In genomic region chr15:65426216-65426853, GRCh38 we compare ENCODE assay signal across 22 cellular contexts. TPM values are rescaled to one million over a fixed set of nuclear protein-coding genes. Genes with fewer than 3 reads are reported as not detected.
DNase-seq lines count a peak whose midpoint lies in the region; ATAC-seq and TF ChIP-seq lines count a peak whose summit lies in the region.
"Had no signal": no experiment of that assay in that cellular context is flagged by ENCODE, and none has a peak within 500 bp of the region (broad histone marks: within the 10 kb centered on the region; RNA-seq: fewer than 3 reads in every experiment).

No MANE protein-coding gene starts in this region.

- H3K27ac ChIP-seq in coronary artery, result no peak overlapping the region
- no peak overlapping the region for H3K27ac ChIP-seq in CD4-positive, alpha-beta T cell (ENCODE audit: low read depth, low read length)
- H3K27ac ChIP-seq: Peyer's patch had no signal

- no peaks in the 10 kb centered on the region for H3K36me3 Mint-ChIP-seq in activated CD8-positive, alpha-beta memory T cell treated with anti-CD3 and anti-CD28 coated beads, Interleukin-2, amount 10 ng/mL, durations not matched to agents 7 days and 5 days
- H3K36me3 Mint-ChIP-seq in nephron progenitor cell (ENCODE audit: low read depth) (no peaks in the 10 kb centered on the region), type B pancreatic cell (no peaks in the 10 kb centered on the region)
- H3K36me3 Mint-ChIP-seq in CD4-positive, alpha-beta T cell (ENCODE audit: low read depth), result no peaks in the 10 kb centered on the region

- no peak overlapping the region for H3K27ac Mint-ChIP-seq in activated CD8-positive, alpha-beta memory T cell treated with anti-CD3 and anti-CD28 coated beads, Interleukin-2, amount 10 ng/mL, durations not matched to agents 7 days and 5 days
- H3K27ac Mint-ChIP-seq in nephron progenitor cell (peak overlapping the region; percentile 22), type B pancreatic cell (peak overlapping the region; percentile 38)
- H3K27ac Mint-ChIP-seq in CD4-positive, alpha-beta T cell, result no peak overlapping the region
- H3K27ac Mint-ChIP-seq: B cell, CD14-positive monocyte, IgD-negative memory B cell had no signal

- H3K4me3 ChIP-seq in coronary artery, result no peak overlapping the region
- H3K4me3 ChIP-seq: Peyer's patch had no signal

- TF ChIP-seq CTCF in coronary artery (IDR thresholded peaks at IDR 0.05) (no peak), nephron progenitor cell (IDR thresholded peaks at IDR 0.05) (no peak), type B pancreatic cell (conservative IDR thresholded peaks at IDR 0.05) (no peak)
- TF ChIP-seq CTCF in CD4-positive, alpha-beta T cell (IDR thresholded peaks at IDR 0.05), result no peak

- peaks cover 13% of the 10 kb centered on the region for H3K4me1 Mint-ChIP-seq in activated CD8-positive, alpha-beta memory T cell treated with anti-CD3 and anti-CD28 coated beads, Interleukin-2, amount 10 ng/mL, durations not matched to agents 7 days and 5 days
- H3K4me1 Mint-ChIP-seq in nephron progenitor cell (peaks cover 48% of the 10 kb centered on the region), type B pancreatic cell (ENCODE audit: unreplicated experiment) (peaks cover 19% of the 10 kb centered on the region)
- H3K4me1 Mint-ChIP-seq in CD4-positive, alpha-beta T cell (ENCODE audit: low read depth), result peaks cover 16% of the 10 kb centered on the region

- CTCF ChIA-PET in activated CD8-positive, alpha-beta memory T cell treated with anti-CD3 and anti-CD28 coated beads, Interleukin-2, amount 10 ng/mL, durations not matched to agents 7 days and 5 days (lab: Charles Lee), result no interaction called here
- CTCF ChIA-PET in CD4-positive, alpha-beta T cell (lab: Charles Lee), result no interaction called here

- intact Hi-C loops in CD4-positive, alpha-beta T cell (cut with DNase I, micrococcal nuclease), result no loop called here

- peaks cover 38% of the 10 kb centered on the region for H3K27me3 Mint-ChIP-seq in activated CD8-positive, alpha-beta memory T cell treated with anti-CD3 and anti-CD28 coated beads, Interleukin-2, amount 10 ng/mL, durations not matched to agents 7 days and 5 days
- H3K27me3 Mint-ChIP-seq in nephron progenitor cell (ENCODE audit: low read depth, poor library complexity), result peaks cover 15% of the 10 kb centered on the region
- H3K27me3 Mint-ChIP-seq in type B pancreatic cell, result peaks cover 29% of the 10 kb centered on the region
- peaks cover 45% of the 10 kb centered on the region for H3K27me3 Mint-ChIP-seq in CD4-positive, alpha-beta T cell

- POLR2A ChIA-PET in CD4-positive, alpha-beta T cell (lab: Charles Lee), result no interaction called here

- no peak for ATAC-seq in activated CD8-positive, alpha-beta memory T cell treated with anti-CD3 and anti-CD28 coated beads, Interleukin-2, amount 10 ng/mL, durations not matched to agents 7 days and 5 days
- no peak for ATAC-seq in CD4-positive, alpha-beta T cell (ENCODE audit: poor library complexity)
- ATAC-seq: HCT116 had no signal

- peak; percentile 13 for DNase-seq in activated CD8-positive, alpha-beta memory T cell treated with anti-CD3 and anti-CD28 coated beads, Interleukin-2, amount 50 U/mL, for 48 hours
- DNase-seq in activated CD8-positive, alpha-beta memory T cell treated with anti-CD3 and anti-CD28 coated beads, Interleukin-2, amount 10 ng/mL, durations not matched to agents 7 days and 5 days, result no peak
- DNase-seq in coronary artery (ENCODE audit: low spot score) (peak; percentile 65), nephron progenitor cell (no peak), type B pancreatic cell (ENCODE audit: extremely low spot score, unreplicated experiment) (no peak), dedifferentiated amniotic fluid mesenchymal stem cell (ENCODE audit: extremely low spot score) (no peak)
- DNase-seq in stimulated activated CD4-positive, alpha-beta T cell treated with anti-CD3 and anti-CD28 coated beads, Interleukin-4, amount 100 ng/mL, for 24 hours, result no peak
- no peak for DNase-seq in CD4-positive, alpha-beta T cell
- DNase-seq: DMS53, GF-D8, GOT3, NCI-H1105, NCI-H146, NCI-H2029, NCI-H524 treated with DMSO at 0.1 percent for 48 hours, Peyer's patch, Right ventricle myocardium superior had no signal

- no peaks in the 10 kb centered on the region for H3K9me3 ChIP-seq in CD4-positive, alpha-beta T cell (ENCODE audit: control insufficient read depth, low read length)
- H3K9me3 ChIP-seq: Peyer's patch had no signal

- no peak overlapping the region for H3K4me3 Mint-ChIP-seq in activated CD8-positive, alpha-beta memory T cell treated with anti-CD3 and anti-CD28 coated beads, Interleukin-2, amount 10 ng/mL, durations not matched to agents 7 days and 5 days
- H3K4me3 Mint-ChIP-seq in nephron progenitor cell (no peak overlapping the region), type B pancreatic cell (peak overlapping the region; percentile 4)
- H3K4me3 Mint-ChIP-seq in CD4-positive, alpha-beta T cell, result no peak overlapping the region
- H3K4me3 Mint-ChIP-seq: B cell, CD14-positive monocyte, IgD-negative memory B cell had no signal

- peaks cover 37% of the 10 kb centered on the region for H3K27me3 ChIP-seq in CD4-positive, alpha-beta T cell (ENCODE audit: control insufficient read depth, insufficient read depth, low read length)
- H3K27me3 ChIP-seq: Peyer's patch had no signal

- no peaks in the 10 kb centered on the region for H3K9me3 Mint-ChIP-seq in activated CD8-positive, alpha-beta memory T cell treated with anti-CD3 and anti-CD28 coated beads, Interleukin-2, amount 10 ng/mL, durations not matched to agents 7 days and 5 days (ENCODE audit: low read depth)
- H3K9me3 Mint-ChIP-seq in nephron progenitor cell (no peaks in the 10 kb centered on the region), type B pancreatic cell (no peaks in the 10 kb centered on the region)
- H3K9me3 Mint-ChIP-seq in CD4-positive, alpha-beta T cell, result no peaks in the 10 kb centered on the region
- H3K9me3 Mint-ChIP-seq: IgD-negative memory B cell had no signal

RNA-seq across cellular contexts. Expression of gene IGDCC4, which starts 3.6 kb away (rescaled TPM):
- total RNA-seq in activated CD8-positive, alpha-beta memory T cell treated with anti-CD3 and anti-CD28 coated beads, Interleukin-2, amount 10 ng/mL, durations not matched to agents 7 days and 5 days, result under 1 TPM; 0.14 to 0.26 TPM
- total RNA-seq in type B pancreatic cell (ENCODE audit: low replicate concordance), result 2.4 and 17.1 TPM in 2 replicates
- not detected for total RNA-seq in CD4-positive, alpha-beta T cell
- total RNA-seq: B cell had no signal

RNA-seq across cellular contexts. Expression of gene IGDCC3, which starts 48.5 kb away (rescaled TPM):
- total RNA-seq in activated CD8-positive, alpha-beta memory T cell treated with anti-CD3 and anti-CD28 coated beads, Interleukin-2, amount 10 ng/mL, durations not matched to agents 7 days and 5 days, result not detected
- 18.8 and 169 TPM in 2 replicates for total RNA-seq in type B pancreatic cell (ENCODE audit: low replicate concordance)
- total RNA-seq in CD4-positive, alpha-beta T cell, result not detected
- total RNA-seq: B cell, OCI-LY7, Peyer's patch had no signal

Comparison
In these comparisons a context has a peak if more than half of its experiments do, and no peak if none do; other contexts are left out.
1. DNase-seq: peak in activated CD8-positive, alpha-beta memory T cell treated with anti-CD3 and anti-CD28 coated beads, Interleukin-2, amount 50 U/mL, for 48 hours (single experiment) and coronary artery (single experiment); none in activated CD8-positive, alpha-beta memory T cell treated with anti-CD3 and anti-CD28 coated beads, Interleukin-2, amount 10 ng/mL, durations not matched to agents 7 days and 5 days (single experiment), nephron progenitor cell (single experiment), type B pancreatic cell (single experiment), dedifferentiated amniotic fluid mesenchymal stem cell (single experiment), stimulated activated CD4-positive, alpha-beta T cell treated with anti-CD3 and anti-CD28 coated beads, Interleukin-4, amount 100 ng/mL, for 24 hours (single experiment) and CD4-positive, alpha-beta T cell (0 of 10).
2. H3K27ac Mint-ChIP-seq: peak in nephron progenitor cell (single experiment) and type B pancreatic cell (single experiment); none in activated CD8-positive, alpha-beta memory T cell treated with anti-CD3 and anti-CD28 coated beads, Interleukin-2, amount 10 ng/mL, durations not matched to agents 7 days and 5 days (single experiment) and CD4-positive, alpha-beta T cell (single experiment).
3. RNA of gene IGDCC3, which starts 48.5 kb away (total RNA-seq): 18.8 to 169 TPM in type B pancreatic cell; not detected in activated CD8-positive, alpha-beta memory T cell treated with anti-CD3 and anti-CD28 coated beads, Interleukin-2, amount 10 ng/mL, durations not matched to agents 7 days and 5 days and not detected in CD4-positive, alpha-beta T cell; every median in the first group is over 10 times any median in the second.